In genomic region chr17:65742433-65743312, GRCh38 we compare ENCODE assay signal across 11 cellular contexts.
DNase-seq lines count a peak whose midpoint lies in the region; ATAC-seq and TF ChIP-seq lines count a peak whose summit lies in the region.
"Had no signal": no experiment of that assay in that cellular context is flagged by ENCODE, and none has a peak within 500 bp of the region (broad histone marks: within the 10 kb centered on the region; RNA-seq: fewer than 3 reads in every experiment).

No MANE protein-coding gene starts in this region.

- peaks cover 24% of the 10 kb centered on the region for H3K36me3 ChIP-seq in SJCRH30
- H3K36me3 ChIP-seq: vagina had no signal

- H3K27ac ChIP-seq in SJCRH30, result peak overlapping the region; percentile 19
- H3K27ac ChIP-seq: vagina had no signal

- ATAC-seq in sciatic nerve (peak; percentile 41), GM21381 (IDR thresholded peaks at IDR 0.05; ENCODE audit: unreplicated experiment) (no peak)
- no peak for ATAC-seq in activated CD4-positive, CD25-positive, alpha-beta regulatory T cell treated with anti-CD3 and anti-CD28 coated beads, Interleukin-2, amount 50 U/mL, for 24 hours
- ATAC-seq in activated CD8-positive, alpha-beta T cell treated with anti-CD3 and anti-CD28 coated beads, Interleukin-2, amount 10 ng/mL, durations not matched to agents 7 days and 5 days, result no peak

- CTCF ChIA-PET in activated CD8-positive, alpha-beta T cell treated with anti-CD3 and anti-CD28 coated beads, Interleukin-2, amount 10 ng/mL, durations not matched to agents 7 days and 5 days (lab: Charles Lee), result no interaction called here

- peaks cover 12% of the 10 kb centered on the region for H3K4me1 Mint-ChIP-seq in activated CD8-positive, alpha-beta T cell treated with anti-CD3 and anti-CD28 coated beads, Interleukin-2, amount 10 ng/mL, durations not matched to agents 7 days and 5 days (ENCODE audit: low read depth)

- no peak overlapping the region for H3K4me3 Mint-ChIP-seq in activated CD8-positive, alpha-beta T cell treated with anti-CD3 and anti-CD28 coated beads, Interleukin-2, amount 10 ng/mL, durations not matched to agents 7 days and 5 days

- H3K4me3 ChIP-seq in SJCRH30 (no peak overlapping the region), fibroblast of mammary gland (ENCODE audit: control insufficient read depth, low read depth, low read length) (no peak overlapping the region)
- H3K4me3 ChIP-seq: heart right ventricle, vagina had no signal

- no peaks in the 10 kb centered on the region for H3K36me3 Mint-ChIP-seq in activated CD8-positive, alpha-beta T cell treated with anti-CD3 and anti-CD28 coated beads, Interleukin-2, amount 10 ng/mL, durations not matched to agents 7 days and 5 days (ENCODE audit: low read depth)

- DNase-seq in NCI-H748 (lab: John Stamatoyannopoulos, UW; ENCODE audit: unreplicated experiment) (peak; percentile 3), NCI-H748 treated with DMSO at 0.1 percent for 48 hours (lab: John Stamatoyannopoulos, UW) (no peak), SJCRH30 (peak; percentile 30 to 52), fibroblast of mammary gland (ENCODE audit: low read depth) (peak; percentile 88), sciatic nerve (ENCODE audit: low spot score) (no peak)
- DNase-seq in activated CD8-positive, alpha-beta T cell treated with anti-CD3 and anti-CD28 coated beads, Interleukin-2, amount 10 ng/mL, durations not matched to agents 7 days and 5 days, result no peak
- DNase-seq: 8988T, heart right ventricle had no signal

- POLR2A ChIA-PET in activated CD8-positive, alpha-beta T cell treated with anti-CD3 and anti-CD28 coated beads, Interleukin-2, amount 10 ng/mL, durations not matched to agents 7 days and 5 days (lab: Charles Lee), result no interaction called here

- no peak for TF ChIP-seq CTCF in fibroblast of mammary gland (conservative IDR thresholded peaks at IDR 0.05; ENCODE audit: control insufficient read depth, insufficient read depth, low read depth, low read length)

- H3K27ac Mint-ChIP-seq in activated CD8-positive, alpha-beta T cell treated with anti-CD3 and anti-CD28 coated beads, Interleukin-2, amount 10 ng/mL, durations not matched to agents 7 days and 5 days, result no peak overlapping the region

- H3K9me3 ChIP-seq in SJCRH30 (replicated peaks), result no peaks in the 10 kb centered on the region
- H3K9me3 ChIP-seq: vagina had no signal

- H3K27me3 Mint-ChIP-seq in activated CD8-positive, alpha-beta T cell treated with anti-CD3 and anti-CD28 coated beads, Interleukin-2, amount 10 ng/mL, durations not matched to agents 7 days and 5 days (ENCODE audit: low read depth), result peaks cover 3% of the 10 kb centered on the region

- no peaks in the 10 kb centered on the region for H3K27me3 ChIP-seq in SJCRH30
- H3K27me3 ChIP-seq: heart right ventricle, vagina had no signal

- peaks cover 11% of the 10 kb centered on the region for H3K4me1 ChIP-seq in SJCRH30

- H3K9me3 Mint-ChIP-seq in activated CD8-positive, alpha-beta T cell treated with anti-CD3 and anti-CD28 coated beads, Interleukin-2, amount 10 ng/mL, durations not matched to agents 7 days and 5 days (ENCODE audit: insufficient read depth), result no peaks in the 10 kb centered on the region

- intact Hi-C loops in sciatic nerve (cut with DNase I), result no loop called here

Comparison
In these comparisons a context has a peak if more than half of its experiments do, and no peak if none do; other contexts are left out.
1. DNase-seq: peak in NCI-H748 (single experiment), SJCRH30 (2 of 2) and fibroblast of mammary gland (single experiment); none in NCI-H748 treated with DMSO at 0.1 percent for 48 hours (single experiment), sciatic nerve (single experiment) and activated CD8-positive, alpha-beta T cell treated with anti-CD3 and anti-CD28 coated beads, Interleukin-2, amount 10 ng/mL, durations not matched to agents 7 days and 5 days (single experiment).